In genomic region chr5:154189819-154190651, GRCh38 we compare ENCODE assay signal across 1 cellular context.
A peak's percentile ranks its signal among the peaks of the same experiment; 100 is the strongest.
TF ChIP-seq lines count a peak whose summit lies in the region.

No MANE protein-coding gene starts in this region.

TF ChIP-seq in HepG2, 621 proteins besides CTCF, POLR2A, EP300 and RAD21 (continued from another document and continues in another):
- TF ChIP-seq KDM2A (CRISPR knock-in tag; IDR thresholded peaks at IDR 0.05; ENCODE audit: borderline replicate concordance, low read depth) (peak; percentile 37; the same call in 1 of the 2 replicates), ZNF512B (CRISPR knock-in tag; IDR thresholded peaks at IDR 0.05; ENCODE audit: borderline replicate concordance) (no peak), REL (CRISPR knock-in tag; conservative IDR thresholded peaks at IDR 0.05) (no peak), CC2D1A (CRISPR knock-in tag; IDR thresholded peaks at IDR 0.05) (0 out of 2 replicates have a peak, but pooled peaks have one; percentile 23), ZNF629 (CRISPR knock-in tag; conservative IDR thresholded peaks at IDR 0.05) (peak; percentile 95), NFIC (IDR thresholded peaks at IDR 0.05; ENCODE audit: low read length) (no peak), PAF1 (CRISPR knock-in tag; IDR thresholded peaks at IDR 0.05) (no peak), KMT2A (CRISPR knock-in tag; IDR thresholded peaks at IDR 0.05) (no peak), MTA3 (CRISPR knock-in tag; IDR thresholded peaks at IDR 0.05) (no peak), ESRRA (CRISPR knock-in tag; IDR thresholded peaks at IDR 0.05; ENCODE audit: low read depth) (no peak), ZNF737 (CRISPR knock-in tag; IDR thresholded peaks at IDR 0.05; ENCODE audit: borderline replicate concordance) (0 out of 2 replicates have a peak, but pooled peaks have one; percentile 64), ATF1 (CRISPR knock-in tag; IDR thresholded peaks at IDR 0.05) (no peak), BRCA1 (CRISPR knock-in tag; IDR thresholded peaks at IDR 0.05) (no peak), JDP2 (CRISPR knock-in tag; IDR thresholded peaks at IDR 0.05; ENCODE audit: borderline replicate concordance) (no peak), HNRNPH1 (optimal IDR thresholded peaks at IDR 0.05; ENCODE audit: low read depth, low read length) (no peak), MEIS1 (CRISPR knock-in tag; IDR thresholded peaks at IDR 0.05; ENCODE audit: borderline replicate concordance) (0 out of 2 replicates have a peak, but pooled peaks have one; percentile 12), ZNF615 (CRISPR knock-in tag; IDR thresholded peaks at IDR 0.05; ENCODE audit: borderline replicate concordance) (no peak), HNRNPLL (IDR thresholded peaks at IDR 0.05; ENCODE audit: low read depth, low read length, poor library complexity, severe bottlenecking) (peak; percentile 95), SOX5 (CRISPR knock-in tag; IDR thresholded peaks at IDR 0.05; ENCODE audit: borderline replicate concordance) (no peak), HDAC2 (CRISPR knock-in tag; IDR thresholded peaks at IDR 0.05) (no peak), ZBTB7B (CRISPR knock-in tag; IDR thresholded peaks at IDR 0.05) (no peak), ZNF776 (CRISPR knock-in tag; IDR thresholded peaks at IDR 0.05) (no peak), ZNF816 (CRISPR knock-in tag; IDR thresholded peaks at IDR 0.05; ENCODE audit: borderline replicate concordance) (no peak), MED1 (CRISPR knock-in tag; IDR thresholded peaks at IDR 0.05) (0 out of 2 replicates have a peak, but pooled peaks have one; percentile 33), ZNF17 (CRISPR knock-in tag; IDR thresholded peaks at IDR 0.05) (no peak), MTERF4 (CRISPR knock-in tag; IDR thresholded peaks at IDR 0.05) (no peak), ZNF598 (CRISPR knock-in tag; IDR thresholded peaks at IDR 0.05; ENCODE audit: borderline replicate concordance) (peak; percentile 81; the same call in 1 of the 2 replicates), ZFP41 (CRISPR knock-in tag; IDR thresholded peaks at IDR 0.05; ENCODE audit: borderline replicate concordance) (no peak), ZNF879 (CRISPR knock-in tag; IDR thresholded peaks at IDR 0.05) (no peak), THYN1 (CRISPR knock-in tag; IDR thresholded peaks at IDR 0.05; ENCODE audit: borderline replicate concordance, low read depth) (no peak), STAT6 (CRISPR knock-in tag; IDR thresholded peaks at IDR 0.05; ENCODE audit: borderline replicate concordance) (no peak), ZNF614 (CRISPR knock-in tag; IDR thresholded peaks at IDR 0.05; ENCODE audit: borderline replicate concordance) (no peak), ZNF224 (CRISPR knock-in tag; IDR thresholded peaks at IDR 0.05) (peak; percentile 42; the same call in 1 of the 2 replicates), FOXJ3 (CRISPR knock-in tag; IDR thresholded peaks at IDR 0.05; ENCODE audit: borderline replicate concordance) (no peak), KDM5A (IDR thresholded peaks at IDR 0.05; ENCODE audit: borderline replicate concordance, low read length) (no peak), ZNF441 (CRISPR knock-in tag; IDR thresholded peaks at IDR 0.05; ENCODE audit: borderline replicate concordance) (no peak), RCOR2 (CRISPR knock-in tag; IDR thresholded peaks at IDR 0.05) (no peak), ZNF430 (CRISPR knock-in tag; IDR thresholded peaks at IDR 0.05) (0 out of 2 replicates have a peak, but pooled peaks have one; percentile 19)
- TF ChIP-seq, protein P1, sequence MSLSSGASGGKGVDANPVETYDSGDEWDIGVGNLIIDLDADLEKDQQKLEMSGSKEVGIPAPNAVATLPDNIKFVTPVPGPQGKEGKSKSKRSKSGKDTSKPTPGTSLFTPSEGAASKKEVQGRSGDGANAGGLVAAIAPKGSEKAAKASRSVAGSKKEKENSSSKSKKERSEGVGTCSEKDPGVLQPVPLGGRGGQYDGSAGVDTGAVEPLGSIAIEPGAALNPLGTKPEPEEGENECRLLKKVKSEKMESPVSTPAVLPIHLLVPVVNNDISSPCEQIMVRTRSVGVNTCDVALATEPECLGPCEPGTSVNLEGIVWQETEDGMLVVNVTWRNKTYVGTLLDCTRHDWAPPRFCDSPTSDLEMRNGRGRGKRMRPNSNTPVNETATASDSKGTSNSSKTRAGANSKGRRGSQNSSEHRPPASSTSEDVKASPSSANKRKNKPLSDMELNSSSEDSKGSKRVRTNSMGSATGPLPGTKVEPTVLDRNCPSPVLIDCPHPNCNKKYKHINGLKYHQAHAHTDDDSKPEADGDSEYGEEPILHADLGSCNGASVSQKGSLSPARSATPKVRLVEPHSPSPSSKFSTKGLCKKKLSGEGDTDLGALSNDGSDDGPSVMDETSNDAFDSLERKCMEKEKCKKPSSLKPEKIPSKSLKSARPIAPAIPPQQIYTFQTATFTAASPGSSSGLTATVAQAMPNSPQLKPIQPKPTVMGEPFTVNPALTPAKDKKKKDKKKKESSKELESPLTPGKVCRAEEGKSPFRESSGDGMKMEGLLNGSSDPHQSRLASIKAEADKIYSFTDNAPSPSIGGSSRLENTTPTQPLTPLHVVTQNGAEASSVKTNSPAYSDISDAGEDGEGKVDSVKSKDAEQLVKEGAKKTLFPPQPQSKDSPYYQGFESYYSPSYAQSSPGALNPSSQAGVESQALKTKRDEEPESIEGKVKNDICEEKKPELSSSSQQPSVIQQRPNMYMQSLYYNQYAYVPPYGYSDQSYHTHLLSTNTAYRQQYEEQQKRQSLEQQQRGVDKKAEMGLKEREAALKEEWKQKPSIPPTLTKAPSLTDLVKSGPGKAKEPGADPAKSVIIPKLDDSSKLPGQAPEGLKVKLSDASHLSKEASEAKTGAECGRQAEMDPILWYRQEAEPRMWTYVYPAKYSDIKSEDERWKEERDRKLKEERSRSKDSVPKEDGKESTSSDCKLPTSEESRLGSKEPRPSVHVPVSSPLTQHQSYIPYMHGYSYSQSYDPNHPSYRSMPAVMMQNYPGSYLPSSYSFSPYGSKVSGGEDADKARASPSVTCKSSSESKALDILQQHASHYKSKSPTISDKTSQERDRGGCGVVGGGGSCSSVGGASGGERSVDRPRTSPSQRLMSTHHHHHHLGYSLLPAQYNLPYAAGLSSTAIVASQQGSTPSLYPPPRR (CRISPR knock-in tag; IDR thresholded peaks at IDR 0.05; ENCODE audit: borderline replicate concordance), result no peak; the same call in 1 of the 2 replicates
- TF ChIP-seq, protein P2, sequence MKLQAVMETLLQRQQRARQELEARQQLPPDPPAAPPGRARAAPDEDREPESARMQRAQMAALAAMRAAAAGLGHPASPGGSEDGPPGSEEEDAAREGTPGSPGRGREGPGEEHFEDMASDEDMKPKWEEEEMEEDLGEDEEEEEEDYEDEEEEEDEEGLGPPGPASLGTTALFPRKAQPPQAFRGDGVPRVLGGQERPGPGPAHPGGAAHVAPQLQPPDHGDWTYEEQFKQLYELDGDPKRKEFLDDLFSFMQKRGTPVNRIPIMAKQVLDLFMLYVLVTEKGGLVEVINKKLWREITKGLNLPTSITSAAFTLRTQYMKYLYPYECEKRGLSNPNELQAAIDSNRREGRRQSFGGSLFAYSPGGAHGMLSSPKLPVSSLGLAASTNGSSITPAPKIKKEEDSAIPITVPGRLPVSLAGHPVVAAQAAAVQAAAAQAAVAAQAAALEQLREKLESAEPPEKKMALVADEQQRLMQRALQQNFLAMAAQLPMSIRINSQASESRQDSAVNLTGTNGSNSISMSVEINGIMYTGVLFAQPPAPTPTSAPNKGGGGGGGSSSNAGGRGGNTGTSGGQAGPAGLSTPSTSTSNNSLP (IDR thresholded peaks at IDR 0.05; ENCODE audit: low read depth, low read length), result no peak
- TF ChIP-seq, protein P3, sequence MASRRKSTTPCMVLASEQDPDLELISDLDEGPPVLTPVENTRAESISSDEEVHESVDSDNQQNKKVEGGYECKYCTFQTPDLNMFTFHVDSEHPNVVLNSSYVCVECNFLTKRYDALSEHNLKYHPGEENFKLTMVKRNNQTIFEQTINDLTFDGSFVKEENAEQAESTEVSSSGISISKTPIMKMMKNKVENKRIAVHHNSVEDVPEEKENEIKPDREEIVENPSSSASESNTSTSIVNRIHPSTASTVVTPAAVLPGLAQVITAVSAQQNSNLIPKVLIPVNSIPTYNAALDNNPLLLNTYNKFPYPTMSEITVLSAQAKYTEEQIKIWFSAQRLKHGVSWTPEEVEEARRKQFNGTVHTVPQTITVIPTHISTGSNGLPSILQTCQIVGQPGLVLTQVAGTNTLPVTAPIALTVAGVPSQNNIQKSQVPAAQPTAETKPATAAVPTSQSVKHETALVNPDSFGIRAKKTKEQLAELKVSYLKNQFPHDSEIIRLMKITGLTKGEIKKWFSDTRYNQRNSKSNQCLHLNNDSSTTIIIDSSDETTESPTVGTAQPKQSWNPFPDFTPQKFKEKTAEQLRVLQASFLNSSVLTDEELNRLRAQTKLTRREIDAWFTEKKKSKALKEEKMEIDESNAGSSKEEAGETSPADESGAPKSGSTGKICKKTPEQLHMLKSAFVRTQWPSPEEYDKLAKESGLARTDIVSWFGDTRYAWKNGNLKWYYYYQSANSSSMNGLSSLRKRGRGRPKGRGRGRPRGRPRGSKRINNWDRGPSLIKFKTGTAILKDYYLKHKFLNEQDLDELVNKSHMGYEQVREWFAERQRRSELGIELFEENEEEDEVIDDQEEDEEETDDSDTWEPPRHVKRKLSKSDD (CRISPR knock-in tag; IDR thresholded peaks at IDR 0.05; ENCODE audit: low read depth), result no peak
- TF ChIP-seq, protein P4, sequence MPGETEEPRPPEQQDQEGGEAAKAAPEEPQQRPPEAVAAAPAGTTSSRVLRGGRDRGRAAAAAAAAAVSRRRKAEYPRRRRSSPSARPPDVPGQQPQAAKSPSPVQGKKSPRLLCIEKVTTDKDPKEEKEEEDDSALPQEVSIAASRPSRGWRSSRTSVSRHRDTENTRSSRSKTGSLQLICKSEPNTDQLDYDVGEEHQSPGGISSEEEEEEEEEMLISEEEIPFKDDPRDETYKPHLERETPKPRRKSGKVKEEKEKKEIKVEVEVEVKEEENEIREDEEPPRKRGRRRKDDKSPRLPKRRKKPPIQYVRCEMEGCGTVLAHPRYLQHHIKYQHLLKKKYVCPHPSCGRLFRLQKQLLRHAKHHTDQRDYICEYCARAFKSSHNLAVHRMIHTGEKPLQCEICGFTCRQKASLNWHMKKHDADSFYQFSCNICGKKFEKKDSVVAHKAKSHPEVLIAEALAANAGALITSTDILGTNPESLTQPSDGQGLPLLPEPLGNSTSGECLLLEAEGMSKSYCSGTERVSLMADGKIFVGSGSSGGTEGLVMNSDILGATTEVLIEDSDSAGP (CRISPR knock-in tag; IDR thresholded peaks at IDR 0.05; ENCODE audit: borderline replicate concordance), result 0 out of 2 replicates have a peak, but pooled peaks have one; percentile 8
- TF ChIP-seq, protein P5, sequence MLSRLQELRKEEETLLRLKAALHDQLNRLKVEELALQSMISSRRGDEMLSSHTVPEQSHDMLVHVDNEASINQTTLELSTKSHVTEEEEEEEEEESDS (CRISPR knock-in tag; IDR thresholded peaks at IDR 0.05; ENCODE audit: borderline replicate concordance), result no peak
- TF ChIP-seq, protein P6, sequence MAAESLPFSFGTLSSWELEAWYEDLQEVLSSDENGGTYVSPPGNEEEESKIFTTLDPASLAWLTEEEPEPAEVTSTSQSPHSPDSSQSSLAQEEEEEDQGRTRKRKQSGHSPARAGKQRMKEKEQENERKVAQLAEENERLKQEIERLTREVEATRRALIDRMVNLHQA (CRISPR knock-in tag; IDR thresholded peaks at IDR 0.05), result no peak
- TF ChIP-seq, protein P7, sequence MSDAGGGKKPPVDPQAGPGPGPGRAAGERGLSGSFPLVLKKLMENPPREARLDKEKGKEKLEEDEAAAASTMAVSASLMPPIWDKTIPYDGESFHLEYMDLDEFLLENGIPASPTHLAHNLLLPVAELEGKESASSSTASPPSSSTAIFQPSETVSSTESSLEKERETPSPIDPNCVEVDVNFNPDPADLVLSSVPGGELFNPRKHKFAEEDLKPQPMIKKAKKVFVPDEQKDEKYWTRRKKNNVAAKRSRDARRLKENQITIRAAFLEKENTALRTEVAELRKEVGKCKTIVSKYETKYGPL (CRISPR knock-in tag; IDR thresholded peaks at IDR 0.05), result no peak
